23 cellular contexts compared by ENCODE assay signal in genomic region chr5:156376751-156377150, GRCh38.
DNase-seq lines count a peak whose midpoint lies in the region; ATAC-seq and TF ChIP-seq lines count a peak whose summit lies in the region.
"Had no signal": no experiment of that assay in that cellular context is flagged by ENCODE, and none has a peak within 500 bp of the region (broad histone marks: within the 10 kb centered on the region; RNA-seq: fewer than 3 reads in every experiment).

No MANE protein-coding gene starts in this region.

- DNase-seq in T-helper 2 cell, result no peak
- no peak for DNase-seq in posterior cingulate gyrus
- no peak for DNase-seq in WERI-Rb-1
- DNase-seq: ACHN; activated CD4-positive, alpha-beta T cell treated with anti-CD3 and anti-CD28 coated beads for 48 hours; activated T-cell treated with anti-CD3 and anti-CD28 coated beads, Interleukin-2, amount 50 U/mL, for 48 hours; amniotic stem cell; cortex of kidney; esophagus squamous epithelium; hypothalamus; Kasumi-1; left lung; naive thymus-derived CD4-positive, alpha-beta T cell; NCI-H1930; stimulated activated CD4-positive, alpha-beta T cell treated with anti-CD3 and anti-CD28 coated beads, Interleukin-1b, Interleukin-23, amount 100 ng/mL, for 48 hours; T-helper 17 cell had no signal

- no peak for TF ChIP-seq CTCF in WERI-Rb-1 (IDR thresholded peaks at IDR 0.05; ENCODE audit: low read depth, low read length)

- no peak overlapping the region for H3K4me3 ChIP-seq in WERI-Rb-1 (ENCODE audit: low read depth, low read length)
- H3K4me3 ChIP-seq: esophagus squamous epithelium, left lung, tibial nerve had no signal

- intact Hi-C loops in posterior cingulate gyrus (cut with DNase I), result no loop called here

- H3K27me3 ChIP-seq in WERI-Rb-1 (ENCODE audit: insufficient read depth, low read depth, severe bottlenecking), result no peaks in the 10 kb centered on the region
- H3K27me3 ChIP-seq: esophagus squamous epithelium, left lung, tibial nerve had no signal

- no peaks in the 10 kb centered on the region for H3K9me3 ChIP-seq in WERI-Rb-1 (ENCODE audit: severe bottlenecking)
- H3K9me3 ChIP-seq: esophagus squamous epithelium, left lung, tibial nerve had no signal

- no peaks in the 10 kb centered on the region; the same call in 1 of the 2 replicates for H3K36me3 ChIP-seq in WERI-Rb-1
- H3K36me3 ChIP-seq: esophagus squamous epithelium, left lung, tibial nerve had no signal

- ATAC-seq in GM18508 (IDR thresholded peaks at IDR 0.05; ENCODE audit: insufficient read depth, unreplicated experiment) (peak; percentile 46), GM21390 (IDR thresholded peaks at IDR 0.05; ENCODE audit: unreplicated experiment) (peak; percentile 39), HG02938 (IDR thresholded peaks at IDR 0.05; ENCODE audit: unreplicated experiment) (peak; percentile 70), HG03460 (IDR thresholded peaks at IDR 0.05; ENCODE audit: unreplicated experiment) (peak; percentile 72), GM18873 (IDR thresholded peaks at IDR 0.05; ENCODE audit: low FRiP score, unreplicated experiment) (no peak)
- ATAC-seq: left lung; naive thymus-derived CD4-positive, alpha-beta T cell; T-helper 17 cell had no signal

- H3K27ac ChIP-seq in WERI-Rb-1, result no peak overlapping the region
- H3K27ac ChIP-seq: esophagus squamous epithelium, HL-60, left lung, tibial nerve had no signal
